In genomic region chr21:45078877-45079281, GRCh38 we compare ENCODE assay signal across 9 cellular contexts. TPM values are rescaled to one million over a fixed set of nuclear protein-coding genes. Genes with fewer than 3 reads are reported as not detected.
DNase-seq lines count a peak whose midpoint lies in the region; ATAC-seq and TF ChIP-seq lines count a peak whose summit lies in the region.
"Had no signal": no experiment of that assay in that cellular context is flagged by ENCODE, and none has a peak within 500 bp of the region (broad histone marks: within the 10 kb centered on the region; RNA-seq: fewer than 3 reads in every experiment).

No MANE protein-coding gene starts in this region.

- H3K4me3 Mint-ChIP-seq in CD8-positive, alpha-beta T cell = no peak overlapping the region

- peak overlapping the region; percentile 52 for H3K27ac ChIP-seq in CD8-positive, alpha-beta T cell (ENCODE audit: low read depth, low read length)
- H3K27ac ChIP-seq in SJCRH30 = no peak overlapping the region
- H3K27ac ChIP-seq: KMS-11 had no signal

- H3K27me3 Mint-ChIP-seq in CD8-positive, alpha-beta T cell (ENCODE audit: low read depth) = no peaks in the 10 kb centered on the region

- CTCF ChIA-PET in CD8-positive, alpha-beta T cell (lab: Charles Lee) = interaction anchor here (1.1 to 4.5 kb wide), 5 partner anchors 19 to 135 kb away, joined by 3 to 27 read pairs (median 5); no protein-coding TSS in a partner anchor

- DNase-seq in CD8-positive, alpha-beta T cell = peak; percentile 41 to 86 (median 73)
- DNase-seq in T-helper 2 cell (peak in 4 of 5 experiments; percentile 59 to 98 (median 78)), amniotic epithelial cell (ENCODE audit: low read depth) (peak; percentile 96), ecto neural progenitor cell (ENCODE audit: low spot score) (no peak), SJCRH30 (no peak), left ventricle myocardium superior (no peak), DMS 273 (lab: John Stamatoyannopoulos, UW; ENCODE audit: unreplicated experiment) (no peak)
- DNase-seq in stimulated activated CD4-positive, alpha-beta T cell treated with anti-CD3 and anti-CD28 coated beads, Interleukin-12 subunit alpha, Interleukin-12 subunit beta, amount 100 ng/mL, for 24 hours (ENCODE audit: low read depth in 2 of 2) = peak; percentile 49 to 59

- H3K27ac Mint-ChIP-seq in CD8-positive, alpha-beta T cell = peak overlapping the region; percentile 94

- H3K9me3 Mint-ChIP-seq in CD8-positive, alpha-beta T cell = no peaks in the 10 kb centered on the region

- no peaks in the 10 kb centered on the region for H3K9me3 ChIP-seq in CD8-positive, alpha-beta T cell (ENCODE audit: low read length)
- H3K9me3 ChIP-seq in SJCRH30 (replicated peaks) = no peaks in the 10 kb centered on the region

- H3K4me1 Mint-ChIP-seq in CD8-positive, alpha-beta T cell (ENCODE audit: low read depth) = peaks cover 81% of the 10 kb centered on the region

- H3K4me1 ChIP-seq in CD8-positive, alpha-beta T cell (ENCODE audit: insufficient read depth, low read length) = peaks cover 81% of the 10 kb centered on the region
- peaks cover 9% of the 10 kb centered on the region for H3K4me1 ChIP-seq in SJCRH30

- intact Hi-C loops in CD8-positive, alpha-beta T cell (cut with DNase I, micrococcal nuclease) = loop anchor here (1.0 to 10.0 kb wide), 8 partner anchors 30 to 1246 kb away; partner anchors contain the start of genes C21orf58 (in 1 of the 2), COL6A1 (in 1 of the 2), PCBP3 (in 1 of the 2) and PCNT (in 1 of the 2)
- intact Hi-C loops in left ventricle myocardium superior (cut with micrococcal nuclease) = loop anchor here (10.0 kb wide), 1 partner anchor 56 kb away; no protein-coding TSS in a partner anchor

- peaks cover 10% of the 10 kb centered on the region for H3K36me3 Mint-ChIP-seq in CD8-positive, alpha-beta T cell

- no peak overlapping the region for H3K4me3 ChIP-seq in CD8-positive, alpha-beta T cell (ENCODE audit: low read depth, low read length)
- H3K4me3 ChIP-seq in SJCRH30 = no peak overlapping the region

- ATAC-seq in CD8-positive, alpha-beta T cell = peak; percentile 81
- ATAC-seq in left ventricle myocardium superior = no peak

- POLR2A ChIA-PET in CD8-positive, alpha-beta T cell (lab: Charles Lee) = interaction anchor here (0.9 to 1.4 kb wide), 8 partner anchors 11 to 261 kb away, joined by 3 to 5 read pairs (median 3); partner anchors contain the start of genes PTTG1IP and SUMO3

- H3K27me3 ChIP-seq in CD8-positive, alpha-beta T cell (ENCODE audit: insufficient read depth, low read length) = no peaks in the 10 kb centered on the region
- H3K27me3 ChIP-seq in SJCRH30 = no peaks in the 10 kb centered on the region

- no peaks in the 10 kb centered on the region for H3K36me3 ChIP-seq in CD8-positive, alpha-beta T cell (ENCODE audit: insufficient read depth, low read length)
- H3K36me3 ChIP-seq in SJCRH30 = no peaks in the 10 kb centered on the region

- TF ChIP-seq CTCF in CD8-positive, alpha-beta T cell (IDR thresholded peaks at IDR 0.05) = no peak

RNA-seq across cellular contexts. Expression of gene ADARB1, which starts 4.5 kb away (rescaled TPM):
- 10 to 100 TPM; 21.1 to 22.6 TPM for total RNA-seq in CD8-positive, alpha-beta T cell
- total RNA-seq in SJCRH30 (2014; rRNA removed; shearing (Covaris generic)) = 7.8 and 8.4 TPM in 2 replicates
- 13.6 TPM for total RNA-seq in left ventricle myocardium superior

Comparison
In these comparisons a context has a peak if more than half of its experiments do, and no peak if none do; other contexts are left out.
1. DNase-seq: peak in CD8-positive, alpha-beta T cell (7 of 7), T-helper 2 cell (4 of 5), amniotic epithelial cell (single experiment) and stimulated activated CD4-positive, alpha-beta T cell treated with anti-CD3 and anti-CD28 coated beads, Interleukin-12 subunit alpha, Interleukin-12 subunit beta, amount 100 ng/mL, for 24 hours (2 of 2); none in ecto neural progenitor cell (single experiment), SJCRH30 (0 of 2), left ventricle myocardium superior (single experiment) and DMS 273 (single experiment).